1 cellular context compared by ENCODE assay signal in genomic region chr11:130674686-130675085, GRCh38.
TF ChIP-seq lines count a peak whose summit lies in the region.

No MANE protein-coding gene starts in this region.

TF ChIP-seq in HepG2, 621 proteins besides CTCF, POLR2A, EP300 and RAD21 (continued from another document):
- TF ChIP-seq ZHX2 (IDR thresholded peaks at IDR 0.05; ENCODE audit: low read depth), result no peak
- no peak for TF ChIP-seq ZHX2 (CRISPR knock-in tag; IDR thresholded peaks at IDR 0.05; ENCODE audit: borderline replicate concordance)
- TF ChIP-seq ZNF800 (CRISPR knock-in tag; IDR thresholded peaks at IDR 0.05), result no peak
- no peak for TF ChIP-seq GATAD1 (CRISPR knock-in tag; IDR thresholded peaks at IDR 0.05)
